Comparison of ENCODE assay signal across 8 cellular contexts in the genomic region with DNA sequence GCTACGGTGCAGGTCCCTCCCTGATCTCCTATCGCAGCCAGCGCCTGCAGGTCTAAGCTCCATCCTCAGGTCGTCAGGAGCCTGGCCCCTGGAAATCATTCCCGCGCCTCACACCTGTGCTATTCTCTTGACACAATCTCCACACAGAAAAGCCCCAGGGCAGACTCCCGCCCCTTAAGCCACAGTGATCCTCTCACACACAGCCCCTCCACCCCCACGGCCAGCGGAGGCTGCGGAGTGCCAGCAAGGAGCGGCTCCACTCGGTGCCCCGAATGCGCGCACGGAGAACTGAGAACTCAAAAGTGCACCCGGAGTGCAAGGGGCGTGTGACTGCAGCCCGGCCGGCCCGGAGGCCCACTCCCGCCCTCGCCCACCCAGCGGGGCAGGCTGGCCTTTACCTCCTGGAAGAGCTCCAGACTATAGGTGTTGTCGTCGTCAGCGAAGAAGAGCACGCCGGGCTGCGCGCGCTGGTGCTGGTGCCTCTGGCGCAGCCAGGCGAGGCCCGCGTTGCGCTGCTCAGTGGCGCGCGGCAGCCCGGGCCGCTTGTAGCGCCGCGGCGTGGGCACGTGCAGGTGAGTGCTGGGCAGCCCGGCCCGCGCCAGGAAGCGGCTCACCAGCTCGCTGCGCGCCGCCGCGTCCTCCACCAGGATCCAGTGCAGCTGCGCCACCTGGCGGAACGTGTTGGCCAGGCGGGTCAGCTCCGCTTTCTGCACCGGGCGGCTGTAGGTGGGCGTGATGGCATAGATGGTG. TPM values are rescaled to one million over a fixed set of nuclear protein-coding genes. Genes with fewer than 3 reads are reported as not detected.
DNase-seq lines count a peak whose midpoint lies in the region; ATAC-seq and TF ChIP-seq lines count a peak whose summit lies in the region.

No MANE protein-coding gene starts in this region.

- H3K4me1 ChIP-seq in mammary epithelial cell (ENCODE audit: insufficient read depth, low read length): peaks cover 17% of the 10 kb centered on the region
- H3K4me1 ChIP-seq in smooth muscle cell (ENCODE audit: low read depth): no peaks in the 10 kb centered on the region

- no peaks in the 10 kb centered on the region for H3F3A ChIP-seq in smooth muscle cell (ENCODE audit: low read depth)

- dilution Hi-C loops in mammary epithelial cell (cut with HindIII; ENCODE audit: low sequenced_read_pairs): no loop called here

- DNase-seq in NCI-H2081 treated with DMSO at 0.1 percent for 48 hours (lab: John Stamatoyannopoulos, UW) (peak; percentile 31), WERI-Rb-1 (peak; percentile 90), mammary epithelial cell (peak; percentile 66), immature natural killer cell (peak; percentile 58 to 72 (median 68)), smooth muscle cell (lab: John Stamatoyannopoulos, UW; ENCODE audit: unreplicated experiment) (peak; percentile 48)

- no peaks in the 10 kb centered on the region for H3K79me2 ChIP-seq in mammary epithelial cell (ENCODE audit: insufficient read depth, low read length)
- no peaks in the 10 kb centered on the region for H3K79me2 ChIP-seq in smooth muscle cell (ENCODE audit: low read depth)

- no peaks in the 10 kb centered on the region for H4K20me1 ChIP-seq in mammary epithelial cell (ENCODE audit: insufficient read depth, low read length)
- H4K20me1 ChIP-seq in smooth muscle cell (ENCODE audit: low read depth): no peaks in the 10 kb centered on the region

- TF ChIP-seq CTCF in 22Rv1 (IDR thresholded peaks at IDR 0.05) (peak; percentile 97), WERI-Rb-1 (IDR thresholded peaks at IDR 0.05; ENCODE audit: low read depth, low read length) (peak; percentile 95), mammary epithelial cell (conservative IDR thresholded peaks at IDR 0.05 in 1 of 2, IDR thresholded peaks at IDR 0.05 in 1 of 2; ENCODE audit: extremely low read depth in 1 of 2, insufficient read depth in 1 of 2, low read depth in 1 of 2, low read length in 2 of 2) (peak; percentile 61 to 88), smooth muscle cell (IDR thresholded peaks at IDR 0.05; ENCODE audit: borderline replicate concordance, insufficient read depth, poor library complexity, severe bottlenecking) (peak; percentile 81)

- H2AFZ ChIP-seq in mammary epithelial cell (ENCODE audit: low read depth, low read length) (peak overlapping the region; percentile 89), smooth muscle cell (ENCODE audit: low read depth) (peak overlapping the region; percentile 90)

- intact Hi-C loops in mammary epithelial cell (cut with micrococcal nuclease): loop anchor here (2.0 to 5.0 kb wide), 2 partner anchors 643 to 735 kb away; no protein-coding TSS in a partner anchor

- H3K27ac ChIP-seq in 22Rv1 (no peak overlapping the region), WERI-Rb-1 (no peak overlapping the region), mammary epithelial cell (ENCODE audit: insufficient read depth, low read depth, low read length) (no peak overlapping the region), smooth muscle cell (ENCODE audit: low read depth) (no peak overlapping the region)

- BruUV-seq in mammary epithelial cell (replicated peaks; lab: Mats Ljungman, UMichigan): no TSS peak

- H3K4me2 ChIP-seq in mammary epithelial cell (ENCODE audit: insufficient read depth, low read depth, low read length): peak overlapping the region; percentile 94
- H3K4me2 ChIP-seq in smooth muscle cell: peak overlapping the region; percentile 96

- peaks cover 12 to 28% (median 23%) of the 10 kb centered on the region in 3 donors for H3K27me3 Mint-ChIP-seq in immature natural killer cell (ENCODE audit: low read depth in 3 of 3)

- ATAC-seq in GM18508 (IDR thresholded peaks at IDR 0.05; ENCODE audit: insufficient read depth, unreplicated experiment): peak; percentile 83
- peak; percentile 88 for ATAC-seq in HG03025 (IDR thresholded peaks at IDR 0.05; ENCODE audit: low FRiP score, unreplicated experiment)

- H3K27me3 ChIP-seq in WERI-Rb-1 (ENCODE audit: insufficient read depth, low read depth, severe bottlenecking) (peaks cover 14% of the 10 kb centered on the region), mammary epithelial cell (ENCODE audit: insufficient read depth, low read length) (peaks cover 22% of the 10 kb centered on the region), smooth muscle cell (ENCODE audit: low read depth) (peaks cover 100% of the 10 kb centered on the region)

- no peak overlapping the region for H3K9ac ChIP-seq in mammary epithelial cell (ENCODE audit: insufficient read depth, low read length)
- no peak overlapping the region for H3K9ac ChIP-seq in smooth muscle cell (ENCODE audit: low read depth)

- H3K4me3 Mint-ChIP-seq in immature natural killer cell: peak overlapping the region; percentile 58 to 81 (median 64)

- H3K9me3 Mint-ChIP-seq in immature natural killer cell: no peaks in the 10 kb centered on the region

- no peaks in the 10 kb centered on the region for H3K36me3 ChIP-seq in WERI-Rb-1
- no peaks in the 10 kb centered on the region for H3K36me3 ChIP-seq in mammary epithelial cell (ENCODE audit: insufficient read depth, low read length)
- no peaks in the 10 kb centered on the region for H3K36me3 ChIP-seq in smooth muscle cell (ENCODE audit: low read depth)

- H3K27ac Mint-ChIP-seq in immature natural killer cell: no peak overlapping the region

- CTCF ChIA-PET in mammary epithelial cell (lab: Charles Lee; ENCODE audit: low non-redundant PET): interaction anchor here (0.5 to 1.4 kb wide), 5 partner anchors 433 to 1160 kb away, joined by 3 to 12 read pairs (median 4); no protein-coding TSS in a partner anchor

- WGBS in mammary epithelial cell (ENCODE audit: low coverage, missing lambda C conversion rate): no CpG with 5 or more reads among the region's 65 CpGs
- 2% methylated on average over 52 of the region's 65 CpGs for WGBS in smooth muscle cell (ENCODE audit: low lambda C conversion rate)

- in situ Hi-C loops in mammary epithelial cell (cut with MboI; ENCODE audit: low sequenced_read_pairs in 2 of 2): no loop called here

- H3K36me3 Mint-ChIP-seq in immature natural killer cell: no peaks in the 10 kb centered on the region

- peak overlapping the region; percentile 71 for H3K4me3 ChIP-seq in WERI-Rb-1 (ENCODE audit: low read depth, low read length)
- H3K4me3 ChIP-seq in mammary epithelial cell (replicated peaks in 1 of 3; ENCODE audit: insufficient read depth in 1 of 3, low read depth in 2 of 3, low read length in 3 of 3): peak overlapping the region; percentile 26 to 46 (median 37)
- H3K4me3 ChIP-seq in smooth muscle cell: peak overlapping the region; percentile 65

- peaks cover 13 to 18% of the 10 kb centered on the region in 2 donors for H3K4me1 Mint-ChIP-seq in immature natural killer cell

- H3K9me3 ChIP-seq in WERI-Rb-1 (ENCODE audit: severe bottlenecking): no peaks in the 10 kb centered on the region
- H3K9me3 ChIP-seq in mammary epithelial cell (replicated peaks; ENCODE audit: insufficient read depth, low read length): no peaks in the 10 kb centered on the region
- no peaks in the 10 kb centered on the region for H3K9me3 ChIP-seq in smooth muscle cell (replicated peaks; ENCODE audit: low read depth)

RNA-seq across cellular contexts. Expression of gene B3GAT2, which starts 1.2 kb away (rescaled TPM):
- total RNA-seq in mammary epithelial cell (not detected), smooth muscle cell (0.13 TPM in 2 replicates)
- polyA plus RNA-seq in mammary epithelial cell (not detected), immature natural killer cell (under 1 TPM in 2 of 3 donors, not detected in 1; 0.13 to 0.59 TPM), smooth muscle cell (0.14 and 0.41 TPM in 2 replicates)
- polyA minus RNA-seq in mammary epithelial cell: not detected

Comparison
In these comparisons a context has a peak if more than half of its experiments do, and no peak if none do; other contexts are left out.
1. DNase-seq: peak in every context shown above with its lines; median percentile 90 in WERI-Rb-1; 68 in immature natural killer cell; 66 in mammary epithelial cell; 48 in smooth muscle cell; 31 in NCI-H2081 treated with DMSO at 0.1 percent for 48 hours.